Comparison of ENCODE assay signal across 15 cellular contexts in the genomic region with DNA sequence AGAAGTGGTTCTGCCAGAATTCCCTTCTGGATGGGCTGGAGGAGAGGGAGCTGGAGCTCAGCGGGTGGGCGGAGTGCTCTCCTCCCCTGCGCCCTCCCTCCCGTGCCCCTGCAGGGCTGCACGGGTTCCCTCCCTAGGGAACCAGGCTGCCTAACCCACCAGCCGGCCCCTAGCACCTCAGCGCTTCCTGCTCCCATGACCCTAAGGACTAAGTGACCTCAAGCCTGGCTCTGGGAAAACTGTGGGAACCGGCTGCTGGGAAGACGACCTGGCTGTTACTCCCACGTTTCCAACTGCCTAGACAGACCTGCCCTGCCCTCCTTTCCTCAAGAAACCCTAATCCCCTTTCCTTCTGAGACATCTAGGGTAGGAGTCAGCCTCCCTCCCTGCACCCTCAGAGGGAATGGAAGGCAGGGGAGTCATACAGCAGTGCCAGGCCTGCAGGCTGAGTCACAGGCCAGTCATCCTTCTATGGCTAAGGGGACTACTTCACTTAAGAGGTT. TPM values are rescaled to one million over a fixed set of nuclear protein-coding genes. Genes with fewer than 3 reads are reported as not detected.
DNase-seq lines count a peak whose midpoint lies in the region; ATAC-seq and TF ChIP-seq lines count a peak whose summit lies in the region.
"Had no signal": no experiment of that assay in that cellular context is flagged by ENCODE, and none has a peak within 500 bp of the region (broad histone marks: within the 10 kb centered on the region; RNA-seq: fewer than 3 reads in every experiment).

No MANE protein-coding gene starts in this region.

- TF ChIP-seq CTCF in AG04450 (IDR thresholded peaks at IDR 0.05; ENCODE audit: low read depth, low read length) (no peak), IMR-90 (conservative IDR thresholded peaks at IDR 0.05; ENCODE audit: low read depth, low read length) (no peak)

- BruUV-seq in IMR-90 (replicated peaks; lab: Mats Ljungman, UMichigan): no TSS peak

- peak overlapping the region; percentile 26; the same call in 1 of the 2 replicates for H3K18ac ChIP-seq in IMR-90 (ENCODE audit: low read depth, low read length)

- no peak for TF ChIP-seq POLR2A in IMR-90 (IDR thresholded peaks at IDR 0.05; ENCODE audit: low read depth, low read length)

- peak overlapping the region; percentile 94 for H3K14ac ChIP-seq in IMR-90 (replicated peaks; ENCODE audit: low read depth, low read length)

- H3K27me3 ChIP-seq in AG04450 (ENCODE audit: control insufficient read depth, insufficient read depth, low read length) (no peaks in the 10 kb centered on the region), IMR-90 (ENCODE audit: control insufficient read depth, insufficient read depth, low read length) (no peaks in the 10 kb centered on the region)

- no peaks in the 10 kb centered on the region for H3K36me3 ChIP-seq in IMR-90 (ENCODE audit: control insufficient read depth, insufficient read depth, low read length)
- H3K36me3 ChIP-seq: suprapubic skin had no signal

- H2AK9ac ChIP-seq in IMR-90 (replicated peaks; ENCODE audit: low read depth, low read length, poor library complexity): peak overlapping the region; percentile 90

- H3K4ac ChIP-seq in IMR-90 (ENCODE audit: low read depth, low read length): peak overlapping the region; percentile 92

- TF ChIP-seq RAD21 in IMR-90 (IDR thresholded peaks at IDR 0.05; ENCODE audit: low read length): no peak

- H3K4me2 ChIP-seq in IMR-90 (ENCODE audit: low read depth, low read length): peak overlapping the region; percentile 52

- H3K4me3 ChIP-seq in AG04450 (ENCODE audit: low read depth, low read length) (no peak overlapping the region), IMR-90 (ENCODE audit: insufficient read depth, low read depth, low read length) (no peak overlapping the region)
- H3K4me3 ChIP-seq: SK-N-MC, suprapubic skin had no signal

- H3K56ac ChIP-seq in IMR-90 (ENCODE audit: extremely low read depth, insufficient read depth, low read length): no peak overlapping the region

- H4K20me1 ChIP-seq in IMR-90 (ENCODE audit: insufficient read depth, low read length): no peaks in the 10 kb centered on the region

- POLR2A ChIA-PET in AG04450 (lab: Yijun Ruan, JAX) (no interaction called here), IMR-90 (lab: Charles Lee; ENCODE audit: unreplicated experiment) (no interaction called here)

- peak overlapping the region; percentile 89 for H2BK5ac ChIP-seq in IMR-90 (ENCODE audit: low read depth, low read length, poor library complexity, severe bottlenecking)

- peak overlapping the region; percentile 48; the same call in 1 of the 2 replicates for H3K23ac ChIP-seq in IMR-90 (ENCODE audit: low read depth, low read length)

- WGBS in IMR-90 (ENCODE audit: extremely low coverage in 2 of 2, insufficient read length in 1 of 2), 2 experiments: no CpG with 5 or more reads among the region's 10 CpGs

- 0 out of 2 replicates have a peak overlapping the region, but pooled peaks have one; percentile 1 for H3K9ac ChIP-seq in IMR-90 (ENCODE audit: low read depth, low read length)

- peak overlapping the region; percentile 8 for H2AK5ac ChIP-seq in IMR-90 (ENCODE audit: low read depth, low read length)

- H3K79me1 ChIP-seq in IMR-90 (ENCODE audit: low read depth in 1 of 2, low read length in 2 of 2): peaks cover 0 to 7% of the 10 kb centered on the region in 2 experiments; a peak in 1 of 4 replicates

- peak overlapping the region; percentile 64; the same call in 2 of the 3 replicates for H2BK15ac ChIP-seq in IMR-90 (ENCODE audit: low read depth, low read length)

- peak overlapping the region; percentile 92 for H2BK20ac ChIP-seq in IMR-90 (ENCODE audit: low read depth, low read length)

- H3K27ac ChIP-seq in AG04450 (ENCODE audit: low read depth, low read length): peak overlapping the region; percentile 68
- H3K27ac ChIP-seq in IMR-90 (ENCODE audit: insufficient read depth, low read length): peak overlapping the region; percentile 5; the same call in 1 of the 2 replicates
- H3K27ac ChIP-seq: SK-N-MC, suprapubic skin had no signal

- peaks cover 21% of the 10 kb centered on the region for H3K9me1 ChIP-seq in IMR-90 (ENCODE audit: insufficient read depth, low read length)

- ATAC-seq in IMR-90 (ENCODE audit: low read depth) (peak; percentile 98), GM21528 (IDR thresholded peaks at IDR 0.05; ENCODE audit: low FRiP score, unreplicated experiment) (no peak)
- ATAC-seq: naive thymus-derived CD4-positive, alpha-beta T cell had no signal

- CTCF ChIA-PET in AG04450 (lab: Charles Lee) (no interaction called here), IMR-90 (lab: Yijun Ruan, JAX) (no interaction called here)

- peaks cover 16% of the 10 kb centered on the region for H3K4me1 ChIP-seq in IMR-90 (ENCODE audit: control insufficient read depth, insufficient read depth, low read length)

- peak overlapping the region; percentile 94 for H2AFZ ChIP-seq in IMR-90 (replicated peaks; ENCODE audit: low read length, poor library complexity)

- in situ Hi-C loops in IMR-90 (cut with MboI; ENCODE audit: low sequenced_read_pairs): no loop called here

- dilution Hi-C loops in IMR-90 (cut with HindIII; ENCODE audit: low sequenced_read_pairs, unreplicated experiment): no loop called here

- peak overlapping the region; percentile 86 for H4K91ac ChIP-seq in IMR-90 (ENCODE audit: insufficient read depth, low read depth, low read length)

- peak overlapping the region; percentile 59 for H2BK120ac ChIP-seq in IMR-90 (ENCODE audit: low read depth, low read length)

- H3K9me3 ChIP-seq in AG04450 (ENCODE audit: control insufficient read depth, insufficient read depth, low read length): no peaks in the 10 kb centered on the region; the same call in 1 of the 2 replicates
- H3K9me3 ChIP-seq in IMR-90 (ENCODE audit: control insufficient read depth, insufficient read depth, low read length): no peaks in the 10 kb centered on the region
- H3K9me3 ChIP-seq: suprapubic skin had no signal

- DNase-seq in AG04450 (ENCODE audit: low read depth, low spot score) (peak; percentile 42), IMR-90 (peak; percentile 93), amniotic stem cell (lab: John Stamatoyannopoulos, UW) (peak; percentile 17), islet precursor cell (peak; percentile 92), T-helper 2 cell (no peak), cerebellar cortex (ENCODE audit: low spot score) (no peak)
- DNase-seq in stimulated activated CD4-positive, alpha-beta T cell treated with anti-CD3 and anti-CD28 coated beads, Interleukin-4, amount 100 ng/mL, for 1 hour: no peak
- DNase-seq: activated CD4-positive, alpha-beta memory T cell treated with anti-CD3 and anti-CD28 coated beads, Interleukin-2, amount 10 ng/mL, durations not matched to agents 7 days and 5 days; CD4-positive, alpha-beta memory T cell; head of caudate nucleus; naive thymus-derived CD4-positive, alpha-beta T cell; NCI-H1694 had no signal

- intact Hi-C loops in IMR-90 (cut with micrococcal nuclease): no loop called here

- peak overlapping the region in 1 of 2 experiments; percentile 92; a peak in 2 of 4 replicates for H4K8ac ChIP-seq in IMR-90 (ENCODE audit: low read depth in 2 of 2, low read length in 2 of 2)

- peak overlapping the region; percentile 68; the same call in 1 of the 2 replicates for H4K5ac ChIP-seq in IMR-90 (ENCODE audit: low read depth, low read length)

TF ChIP-seq in IMR-90, 13 proteins besides CTCF, POLR2A, EP300 and RAD21:
- no peak for TF ChIP-seq RCOR1 (IDR thresholded peaks at IDR 0.05; ENCODE audit: insufficient replicate concordance, low read length)
- TF ChIP-seq FOS (IDR thresholded peaks at IDR 0.05; ENCODE audit: low read depth, low read length): peak; percentile 89
- peak; percentile 24; the same call in 1 of the 2 replicates for TF ChIP-seq NFE2L2 (IDR thresholded peaks at IDR 0.05; ENCODE audit: low read depth, low read length)
- no peak for TF ChIP-seq RFX5 (IDR thresholded peaks at IDR 0.05; ENCODE audit: low read depth, low read length)
- TF ChIP-seq MXI1 (IDR thresholded peaks at IDR 0.05; ENCODE audit: borderline replicate concordance, low read depth, low read length): no peak
- 0 out of 2 replicates have a peak, but pooled peaks have one; percentile 5 for TF ChIP-seq BHLHE40 (IDR thresholded peaks at IDR 0.05; ENCODE audit: low read depth, low read length)
- TF ChIP-seq, protein P1, sequence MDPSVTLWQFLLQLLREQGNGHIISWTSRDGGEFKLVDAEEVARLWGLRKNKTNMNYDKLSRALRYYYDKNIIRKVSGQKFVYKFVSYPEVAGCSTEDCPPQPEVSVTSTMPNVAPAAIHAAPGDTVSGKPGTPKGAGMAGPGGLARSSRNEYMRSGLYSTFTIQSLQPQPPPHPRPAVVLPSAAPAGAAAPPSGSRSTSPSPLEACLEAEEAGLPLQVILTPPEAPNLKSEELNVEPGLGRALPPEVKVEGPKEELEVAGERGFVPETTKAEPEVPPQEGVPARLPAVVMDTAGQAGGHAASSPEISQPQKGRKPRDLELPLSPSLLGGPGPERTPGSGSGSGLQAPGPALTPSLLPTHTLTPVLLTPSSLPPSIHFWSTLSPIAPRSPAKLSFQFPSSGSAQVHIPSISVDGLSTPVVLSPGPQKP (IDR thresholded peaks at IDR 0.05; ENCODE audit: borderline replicate concordance, low read depth, low read length): no peak
- TF ChIP-seq, protein P2, sequence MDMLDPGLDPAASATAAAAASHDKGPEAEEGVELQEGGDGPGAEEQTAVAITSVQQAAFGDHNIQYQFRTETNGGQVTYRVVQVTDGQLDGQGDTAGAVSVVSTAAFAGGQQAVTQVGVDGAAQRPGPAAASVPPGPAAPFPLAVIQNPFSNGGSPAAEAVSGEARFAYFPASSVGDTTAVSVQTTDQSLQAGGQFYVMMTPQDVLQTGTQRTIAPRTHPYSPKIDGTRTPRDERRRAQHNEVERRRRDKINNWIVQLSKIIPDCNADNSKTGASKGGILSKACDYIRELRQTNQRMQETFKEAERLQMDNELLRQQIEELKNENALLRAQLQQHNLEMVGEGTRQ (IDR thresholded peaks at IDR 0.05; ENCODE audit: low read depth, low read length): no peak
- TF ChIP-seq SMC3 (IDR thresholded peaks at IDR 0.05; ENCODE audit: low read depth, low read length): no peak
- no peak for TF ChIP-seq CHD1 (IDR thresholded peaks at IDR 0.05; ENCODE audit: low read depth, low read length)
- TF ChIP-seq CEBPB (IDR thresholded peaks at IDR 0.05; ENCODE audit: low read depth, low read length): no peak
- TF ChIP-seq MAZ (IDR thresholded peaks at IDR 0.05; ENCODE audit: borderline replicate concordance, low read depth, low read length): peak; percentile 82
- TF ChIP-seq MAFK (IDR thresholded peaks at IDR 0.05; ENCODE audit: low read depth, low read length): no peak

RNA-seq across cellular contexts. Expression of a gene that starts 31.5 kb away (rescaled TPM):
- polyA plus RNA-seq in AG04450 (2011; rRNA removed) (0.12 TPM in 1 of 2 replicates, not detected in the other), IMR-90 (2012; rRNA removed) (not detected in 2 replicates)
- 0.56 and 0.83 TPM in 2 replicates for polyA minus RNA-seq in AG04450 (2011; rRNA and poly(A)+ RNA removed)
- total RNA-seq in IMR-90 (2012; rRNA removed): not detected in 2 replicates
- 0.01 TPM in 1 of 2 replicates, not detected in the other for polyA plus RNA-seq in IMR-90 (2012; cell fraction: cytosol; rRNA removed)
- polyA plus RNA-seq in IMR-90 (2012; cell fraction: nucleus; rRNA removed; ENCODE audit: low replicate concordance): 0.10 TPM in 1 of 2 replicates, not detected in the other
- total RNA-seq: activated CD4-positive, alpha-beta memory T cell treated with anti-CD3 and anti-CD28 coated beads, Interleukin-2, amount 10 ng/mL, durations not matched to agents 7 days and 5 days had no signal
- polyA plus RNA-seq: CD4-positive, alpha-beta memory T cell; naive thymus-derived CD4-positive, alpha-beta T cell had no signal

Comparison
In these comparisons a context has a peak if more than half of its experiments do, and no peak if none do; other contexts are left out.
1. DNase-seq: peak in AG04450 (single experiment), IMR-90 (single experiment), amniotic stem cell (single experiment) and islet precursor cell (single experiment); none in T-helper 2 cell (0 of 5), stimulated activated CD4-positive, alpha-beta T cell treated with anti-CD3 and anti-CD28 coated beads, Interleukin-4, amount 100 ng/mL, for 1 hour (single experiment) and cerebellar cortex (single experiment).